Comparison of ENCODE assay signal across 17 cellular contexts in genomic region chr10:1589257-1589656, GRCh38.
DNase-seq lines count a peak whose midpoint lies in the region; ATAC-seq and TF ChIP-seq lines count a peak whose summit lies in the region.
"Had no signal": no experiment of that assay in that cellular context is flagged by ENCODE, and none has a peak within 500 bp of the region (broad histone marks: within the 10 kb centered on the region; RNA-seq: fewer than 3 reads in every experiment).

No MANE protein-coding gene starts in this region.

- no peaks in the 10 kb centered on the region for H3K36me3 ChIP-seq in naive thymus-derived CD4-positive, alpha-beta T cell (ENCODE audit: control insufficient read depth in 2 of 3, insufficient read depth in 3 of 3, low read length in 3 of 3)
- no peaks in the 10 kb centered on the region for H3K36me3 ChIP-seq in upper lobe of left lung
- no peaks in the 10 kb centered on the region for H3K36me3 ChIP-seq in tibial nerve
- H3K36me3 ChIP-seq: BLaER1 had no signal

- no peaks in the 10 kb centered on the region for H3K4me1 Mint-ChIP-seq in natural killer cell treated with Interleukin-12 subunit alpha and Interleukin-12 subunit beta and Interleukin-15 and Interleukin-18, amount 100 ng/mL, for 72 hours (ENCODE audit: low read depth in 2 of 2)
- H3K4me1 Mint-ChIP-seq in natural killer cell: no peaks in the 10 kb centered on the region
- no peaks in the 10 kb centered on the region for H3K4me1 Mint-ChIP-seq in naive thymus-derived CD4-positive, alpha-beta T cell
- H3K4me1 Mint-ChIP-seq in activated CD4-positive, alpha-beta T cell treated with anti-CD3 and anti-CD28 coated beads for 36 hours: no peaks in the 10 kb centered on the region
- H3K4me1 Mint-ChIP-seq: CD14-positive monocyte; CD4-positive, alpha-beta memory T cell had no signal

- peak; percentile 43 to 63 for ATAC-seq in natural killer cell treated with Interleukin-12 subunit alpha and Interleukin-12 subunit beta and Interleukin-15 and Interleukin-18, amount 100 ng/mL, for 72 hours
- no peak for ATAC-seq in natural killer cell
- ATAC-seq in naive thymus-derived CD4-positive, alpha-beta T cell: peak; percentile 27
- ATAC-seq in upper lobe of left lung (ENCODE audit: low FRiP score in 2 of 2): peak; percentile 16 to 55
- no peak for ATAC-seq in activated CD4-positive, alpha-beta T cell treated with anti-CD3 and anti-CD28 coated beads for 36 hours
- ATAC-seq: GM23338 had no signal

- TF ChIP-seq CTCF in natural killer cell (IDR thresholded peaks at IDR 0.05): no peak
- no peak for TF ChIP-seq CTCF in coronary artery (IDR thresholded peaks at IDR 0.05)
- TF ChIP-seq CTCF in upper lobe of left lung (IDR thresholded peaks at IDR 0.05): no peak
- no peak for TF ChIP-seq CTCF in tibial nerve (IDR thresholded peaks at IDR 0.05)

- H3K4me3 Mint-ChIP-seq in natural killer cell treated with Interleukin-12 subunit alpha and Interleukin-12 subunit beta and Interleukin-15 and Interleukin-18, amount 100 ng/mL, for 72 hours: no peak overlapping the region
- H3K4me3 Mint-ChIP-seq in natural killer cell: no peak overlapping the region
- H3K4me3 Mint-ChIP-seq in naive thymus-derived CD4-positive, alpha-beta T cell: no peak overlapping the region
- H3K4me3 Mint-ChIP-seq in activated CD4-positive, alpha-beta T cell treated with anti-CD3 and anti-CD28 coated beads for 36 hours: no peak overlapping the region
- H3K4me3 Mint-ChIP-seq: CD14-positive monocyte; CD4-positive, alpha-beta memory T cell; GM23338 had no signal

- POLR2A ChIA-PET in naive thymus-derived CD4-positive, alpha-beta T cell (lab: Charles Lee): no interaction called here
- POLR2A ChIA-PET in activated CD4-positive, alpha-beta T cell treated with anti-CD3 and anti-CD28 coated beads for 36 hours (lab: Charles Lee): no interaction called here

- no peaks in the 10 kb centered on the region for H3K4me1 ChIP-seq in naive thymus-derived CD4-positive, alpha-beta T cell (ENCODE audit: control insufficient read depth in 2 of 2, insufficient read depth in 2 of 2, low read length in 2 of 2)
- H3K4me1 ChIP-seq in upper lobe of left lung: no peaks in the 10 kb centered on the region
- H3K4me1 ChIP-seq in tibial nerve: no peaks in the 10 kb centered on the region
- H3K4me1 ChIP-seq: BLaER1 had no signal

- no peak overlapping the region for H3K27ac Mint-ChIP-seq in natural killer cell treated with Interleukin-12 subunit alpha and Interleukin-12 subunit beta and Interleukin-15 and Interleukin-18, amount 100 ng/mL, for 72 hours
- H3K27ac Mint-ChIP-seq in natural killer cell: no peak overlapping the region
- no peak overlapping the region for H3K27ac Mint-ChIP-seq in naive thymus-derived CD4-positive, alpha-beta T cell
- no peak overlapping the region for H3K27ac Mint-ChIP-seq in activated CD4-positive, alpha-beta T cell treated with anti-CD3 and anti-CD28 coated beads for 36 hours
- H3K27ac Mint-ChIP-seq: CD14-positive monocyte; CD4-positive, alpha-beta memory T cell; GM23338 had no signal

- TF ChIP-seq EP300 in upper lobe of left lung (IDR thresholded peaks at IDR 0.05) (no peak), tibial nerve (IDR thresholded peaks at IDR 0.05) (no peak)

- intact Hi-C loops in natural killer cell (cut with micrococcal nuclease): no loop called here
- intact Hi-C loops in naive thymus-derived CD4-positive, alpha-beta T cell (cut with micrococcal nuclease): no loop called here
- intact Hi-C loops in activated CD4-positive, alpha-beta T cell treated with anti-CD3 and anti-CD28 coated beads for 36 hours (cut with DNase I, micrococcal nuclease): no loop called here

- WGBS in upper lobe of left lung, 2 donors: 94 to 95% methylated on average over 9 to 17 of the region's 17 CpGs
- 86 to 94% methylated on average over 16 to 17 of the region's 17 CpGs for WGBS in tibial nerve, 2 donors

- no peaks in the 10 kb centered on the region for H3K9me3 ChIP-seq in naive thymus-derived CD4-positive, alpha-beta T cell (ENCODE audit: control insufficient read depth in 2 of 3, low read length in 3 of 3)
- H3K9me3 ChIP-seq in upper lobe of left lung (no peaks in the 10 kb centered on the region), tibial nerve (peaks cover 0 to 12% (median 0%) of the 10 kb centered on the region in 4 donors)

- TF ChIP-seq POLR2A in upper lobe of left lung (IDR thresholded peaks at IDR 0.05) (no peak), tibial nerve (IDR thresholded peaks at IDR 0.05) (no peak)

- H3K27me3 ChIP-seq in naive thymus-derived CD4-positive, alpha-beta T cell (ENCODE audit: control insufficient read depth in 2 of 2, insufficient read depth in 2 of 2, low read length in 2 of 2): no peaks in the 10 kb centered on the region
- H3K27me3 ChIP-seq in upper lobe of left lung: no peaks in the 10 kb centered on the region
- H3K27me3 ChIP-seq in tibial nerve: no peaks in the 10 kb centered on the region
- H3K27me3 ChIP-seq: BLaER1 had no signal

- no peaks in the 10 kb centered on the region for H3K9me3 Mint-ChIP-seq in natural killer cell treated with Interleukin-12 subunit alpha and Interleukin-12 subunit beta and Interleukin-15 and Interleukin-18, amount 100 ng/mL, for 72 hours
- no peaks in the 10 kb centered on the region for H3K9me3 Mint-ChIP-seq in natural killer cell
- H3K9me3 Mint-ChIP-seq in naive thymus-derived CD4-positive, alpha-beta T cell: peaks cover 0 to 21% (median 8%) of the 10 kb centered on the region in 11 donors
- H3K9me3 Mint-ChIP-seq in activated CD4-positive, alpha-beta T cell treated with anti-CD3 and anti-CD28 coated beads for 36 hours (ENCODE audit: low read depth): no peaks in the 10 kb centered on the region

- H3K36me3 Mint-ChIP-seq in natural killer cell treated with Interleukin-12 subunit alpha and Interleukin-12 subunit beta and Interleukin-15 and Interleukin-18, amount 100 ng/mL, for 72 hours: no peaks in the 10 kb centered on the region
- no peaks in the 10 kb centered on the region for H3K36me3 Mint-ChIP-seq in natural killer cell
- H3K36me3 Mint-ChIP-seq in naive thymus-derived CD4-positive, alpha-beta T cell: no peaks in the 10 kb centered on the region
- H3K36me3 Mint-ChIP-seq in activated CD4-positive, alpha-beta T cell treated with anti-CD3 and anti-CD28 coated beads for 36 hours (ENCODE audit: low read depth): no peaks in the 10 kb centered on the region
- H3K36me3 Mint-ChIP-seq: CD14-positive monocyte; CD4-positive, alpha-beta memory T cell had no signal

- H3K4me3 ChIP-seq in coronary artery: no peak overlapping the region
- no peak overlapping the region for H3K4me3 ChIP-seq in naive thymus-derived CD4-positive, alpha-beta T cell (ENCODE audit: low read length)
- H3K4me3 ChIP-seq in upper lobe of left lung: no peak overlapping the region
- H3K4me3 ChIP-seq in tibial nerve: no peak overlapping the region
- H3K4me3 ChIP-seq: BLaER1, GM23338 had no signal

- H3K27me3 Mint-ChIP-seq in natural killer cell treated with Interleukin-12 subunit alpha and Interleukin-12 subunit beta and Interleukin-15 and Interleukin-18, amount 100 ng/mL, for 72 hours: peaks cover 0 to 5% of the 10 kb centered on the region in 2 donors
- H3K27me3 Mint-ChIP-seq in natural killer cell (ENCODE audit: low read depth in 2 of 2): no peaks in the 10 kb centered on the region
- H3K27me3 Mint-ChIP-seq in naive thymus-derived CD4-positive, alpha-beta T cell: peaks cover 0 to 7% (median 0%) of the 10 kb centered on the region in 5 donors
- H3K27me3 Mint-ChIP-seq in activated CD4-positive, alpha-beta T cell treated with anti-CD3 and anti-CD28 coated beads for 36 hours: no peaks in the 10 kb centered on the region

- H3K27ac ChIP-seq in coronary artery (no peak overlapping the region), upper lobe of left lung (no peak overlapping the region), tibial nerve (no peak overlapping the region)
- no peak overlapping the region for H3K27ac ChIP-seq in naive thymus-derived CD4-positive, alpha-beta T cell (ENCODE audit: low read depth, low read length)
- H3K27ac ChIP-seq: BLaER1 had no signal

- CTCF ChIA-PET in naive thymus-derived CD4-positive, alpha-beta T cell (lab: Charles Lee): no interaction called here
- CTCF ChIA-PET in activated CD4-positive, alpha-beta T cell treated with anti-CD3 and anti-CD28 coated beads for 36 hours (lab: Charles Lee): interaction anchor here (0.7 kb wide), 1 partner anchor 188 kb away, joined by 3 read pairs; no protein-coding TSS in a partner anchor

- DNase-seq in natural killer cell treated with Interleukin-12 subunit alpha and Interleukin-12 subunit beta and Interleukin-15 and Interleukin-18, amount 100 ng/mL, for 72 hours (ENCODE audit: low spot score): no peak
- DNase-seq in natural killer cell: no peak
- peak; percentile 46 for DNase-seq in coronary artery (ENCODE audit: low spot score)
- no peak for DNase-seq in naive thymus-derived CD4-positive, alpha-beta T cell
- no peak for DNase-seq in upper lobe of left lung
- DNase-seq in activated CD4-positive, alpha-beta T cell treated with anti-CD3 and anti-CD28 coated beads for 36 hours: no peak
- DNase-seq in tibial nerve (ENCODE audit: low spot score in 2 of 2): no peak
- DNase-seq in activated CD4-positive, alpha-beta T cell treated with anti-CD3 and anti-CD28 coated beads, Interleukin-2, amount 50 U/mL, for 48 hours: no peak
- DNase-seq: 8988T; CD4-positive, alpha-beta memory T cell; DMS153; DMS79 treated with DMSO at 0.1 percent for 48 hours; GF-D8; IMR-90 had no signal

Comparison
In these comparisons a context has a peak if more than half of its experiments do, and no peak if none do; other contexts are left out.
1. ATAC-seq: peak in natural killer cell treated with Interleukin-12 subunit alpha and Interleukin-12 subunit beta and Interleukin-15 and Interleukin-18, amount 100 ng/mL, for 72 hours (2 of 2), naive thymus-derived CD4-positive, alpha-beta T cell (single experiment) and upper lobe of left lung (2 of 2); none in natural killer cell (0 of 3) and activated CD4-positive, alpha-beta T cell treated with anti-CD3 and anti-CD28 coated beads for 36 hours (single experiment).